ENCODE assay signal across 1 cellular context in the genomic region with DNA sequence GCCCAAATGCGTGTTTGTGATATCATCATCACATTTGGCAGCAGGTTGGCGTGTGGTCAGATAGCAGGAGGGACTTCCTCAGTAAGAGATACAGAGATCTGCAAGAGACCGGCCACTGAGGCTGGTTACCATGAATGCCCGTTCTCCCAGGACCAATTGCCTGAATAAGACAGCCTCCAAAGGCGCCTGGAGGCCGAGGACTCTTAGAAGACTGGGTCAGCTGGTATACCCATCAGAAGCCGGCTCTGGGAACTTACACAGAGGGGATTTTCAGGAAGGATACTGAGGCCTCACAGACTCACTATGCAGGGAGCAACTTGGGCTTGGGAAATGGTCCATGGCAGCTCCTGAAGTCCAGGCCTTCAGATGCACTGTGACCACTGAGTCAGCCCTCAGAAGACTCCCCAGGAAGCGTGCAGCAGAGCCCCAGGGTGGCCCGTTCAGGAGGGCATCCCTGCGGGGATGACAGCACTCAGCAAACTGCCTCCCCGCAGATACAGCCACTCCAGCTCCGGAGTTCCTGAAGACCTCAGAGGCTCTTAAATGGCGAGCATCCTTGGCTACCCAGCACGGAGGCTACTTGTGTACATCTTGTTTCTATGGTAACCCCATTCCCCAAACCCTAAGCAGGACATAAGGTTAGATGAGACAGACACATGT.
TF ChIP-seq lines count a peak whose summit lies in the region.

No MANE protein-coding gene starts in this region.

TF ChIP-seq in K562, 482 proteins besides CTCF, POLR2A, EP300 and RAD21 (continued from another document):
- TF ChIP-seq, protein P1, sequence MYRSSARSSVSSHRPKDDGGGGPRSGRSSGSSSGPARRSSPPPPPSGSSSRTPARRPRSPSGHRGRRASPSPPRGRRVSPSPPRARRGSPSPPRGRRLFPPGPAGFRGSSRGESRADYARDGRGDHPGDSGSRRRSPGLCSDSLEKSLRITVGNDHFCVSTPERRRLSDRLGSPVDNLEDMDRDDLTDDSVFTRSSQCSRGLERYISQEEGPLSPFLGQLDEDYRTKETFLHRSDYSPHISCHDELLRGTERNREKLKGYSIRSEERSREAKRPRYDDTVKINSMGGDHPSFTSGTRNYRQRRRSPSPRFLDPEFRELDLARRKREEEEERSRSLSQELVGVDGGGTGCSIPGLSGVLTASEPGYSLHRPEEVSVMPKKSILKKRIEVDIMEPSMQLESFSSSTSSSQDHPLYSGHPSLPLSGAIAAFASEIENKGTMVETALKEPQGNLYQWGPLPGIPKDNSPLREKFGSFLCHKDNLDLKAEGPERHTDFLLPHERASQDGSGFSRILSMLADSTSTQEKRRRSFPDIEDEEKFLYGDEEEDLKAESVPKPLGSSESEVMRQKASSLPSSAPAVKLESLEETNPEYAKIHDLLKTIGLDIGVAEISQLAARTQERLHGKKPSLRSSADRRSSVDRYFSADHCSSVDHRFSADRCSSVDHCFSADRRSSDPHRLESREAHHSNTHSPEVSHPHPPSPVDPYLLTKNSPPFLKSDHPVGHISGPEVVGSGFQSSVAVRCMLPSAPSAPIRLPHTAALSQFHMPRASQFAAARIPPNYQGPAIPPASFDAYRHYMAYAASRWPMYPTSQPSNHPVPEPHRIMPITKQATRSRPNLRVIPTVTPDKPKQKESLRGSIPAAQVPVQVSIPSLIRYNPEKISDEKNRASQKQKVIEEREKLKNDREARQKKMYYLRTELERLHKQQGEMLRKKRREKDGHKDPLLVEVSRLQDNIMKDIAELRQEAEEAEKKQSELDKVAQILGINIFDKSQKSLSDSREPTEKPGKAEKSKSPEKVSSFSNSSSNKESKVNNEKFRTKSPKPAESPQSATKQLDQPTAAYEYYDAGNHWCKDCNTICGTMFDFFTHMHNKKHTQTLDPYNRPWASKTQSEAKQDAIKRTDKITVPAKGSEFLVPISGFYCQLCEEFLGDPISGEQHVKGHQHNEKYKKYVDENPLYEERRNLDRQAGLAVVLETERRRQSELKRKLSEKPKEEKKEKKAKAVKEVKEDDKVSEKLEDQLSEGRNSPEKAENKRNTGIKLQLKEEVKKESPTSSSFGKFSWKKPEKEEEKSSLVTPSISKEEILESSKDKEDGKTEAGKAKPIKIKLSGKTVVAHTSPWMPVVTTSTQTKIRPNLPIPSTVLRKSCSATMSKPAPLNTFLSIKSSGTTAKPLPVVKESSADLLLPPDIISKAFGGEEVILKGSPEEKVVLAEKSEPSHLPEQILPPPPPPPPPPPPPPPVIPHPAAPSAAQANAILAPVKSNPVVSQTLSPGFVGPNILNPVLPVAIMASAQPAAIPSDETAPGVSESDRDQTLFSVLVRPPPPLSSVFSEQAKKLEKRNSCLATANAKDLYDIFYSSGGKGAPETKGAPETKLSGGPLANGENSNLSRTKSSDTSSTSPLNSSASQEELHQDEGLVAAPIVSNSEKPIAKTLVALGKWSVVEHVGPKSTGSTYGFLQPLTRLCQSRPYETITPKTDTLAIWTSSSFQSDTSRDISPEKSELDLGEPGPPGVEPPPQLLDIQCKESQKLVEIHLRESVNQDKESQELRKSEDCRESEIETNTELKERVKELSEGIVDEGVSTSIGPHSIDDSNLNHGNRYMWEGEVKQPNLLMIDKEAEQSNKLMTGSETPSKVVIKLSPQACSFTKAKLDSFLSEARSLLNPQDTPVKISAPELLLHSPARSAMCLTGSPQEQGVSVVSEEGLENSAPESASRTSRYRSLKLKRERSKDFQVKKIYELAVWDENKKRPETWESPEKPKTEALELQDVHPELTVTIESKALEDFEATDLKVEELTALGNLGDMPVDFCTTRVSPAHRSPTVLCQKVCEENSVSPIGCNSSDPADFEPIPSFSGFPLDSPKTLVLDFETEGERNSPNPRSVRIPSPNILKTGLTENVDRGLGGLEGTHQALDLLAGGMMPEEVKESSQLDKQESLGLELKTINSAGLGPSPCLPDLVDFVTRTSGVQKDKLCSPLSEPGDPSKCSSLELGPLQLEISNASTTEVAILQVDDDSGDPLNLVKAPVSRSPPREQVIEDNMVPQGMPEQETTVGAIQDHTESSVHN (IDR thresholded peaks at IDR 0.05; ENCODE audit: borderline replicate concordance in 1 of 2, low read depth in 1 of 2): no peak
- TF ChIP-seq ZFP1 (CRISPR knock-in tag; IDR thresholded peaks at IDR 0.05) (no peak), SMAD1 (IDR thresholded peaks at IDR 0.05; ENCODE audit: low read depth, low read length, partially characterized antibody) (no peak), ZNF584 (CRISPR knock-in tag; IDR thresholded peaks at IDR 0.05; ENCODE audit: low read depth) (no peak)
